ENCODE assay signal across 14 cellular contexts in the genomic region with DNA sequence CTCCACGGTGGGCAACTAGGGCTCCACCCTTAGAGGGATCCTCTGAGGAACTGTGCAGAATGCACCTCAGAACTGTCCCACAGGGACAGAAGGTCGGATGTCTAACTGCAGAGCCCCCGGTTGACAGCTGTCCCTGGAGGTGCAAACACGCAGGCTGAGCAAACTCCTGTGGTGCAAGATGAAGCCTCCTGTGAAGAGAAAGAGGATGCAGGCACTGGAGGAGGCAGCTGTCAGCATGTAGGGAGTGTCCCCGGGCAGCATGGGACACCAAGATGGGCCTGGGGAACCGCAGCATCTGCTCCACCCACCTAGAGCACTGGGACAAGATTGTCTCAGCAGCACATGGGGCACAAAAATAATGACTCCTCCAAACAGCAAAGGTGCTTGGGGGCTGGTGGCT.
"Had no signal": no experiment of that assay in that cellular context is flagged by ENCODE, and none has a peak within 500 bp of the region (broad histone marks: within the 10 kb centered on the region; RNA-seq: fewer than 3 reads in every experiment).

No MANE protein-coding gene starts in this region.

- H3K4me3 Mint-ChIP-seq: activated CD8-positive, alpha-beta memory T cell treated with anti-CD3 and anti-CD28 coated beads, Interleukin-2, amount 10 ng/mL, durations not matched to agents 7 days and 5 days; activated naive CD4-positive, alpha-beta T cell treated with anti-CD3 and anti-CD28 coated beads, Interleukin-2, amount 50 U/mL, for 24 hours; activated T-cell treated with anti-CD3 and anti-CD28 coated beads, Interleukin-2, amount 50 U/mL, for 24 hours; dendritic cell treated with granulocyte-macrophage colony-stimulating factor and Interleukin-4, amounts not matched to agents 40 ng/mL and 50 ng/mL, for 4 days; endodermal cell; neural crest cell had no signal

- ATAC-seq: activated CD8-positive, alpha-beta memory T cell treated with anti-CD3 and anti-CD28 coated beads, Interleukin-2, amount 10 ng/mL, durations not matched to agents 7 days and 5 days; body of pancreas had no signal

- H3K9me3 ChIP-seq: body of pancreas had no signal

- H3K4me3 ChIP-seq: body of pancreas had no signal

- DNase-seq: activated CD4-positive, alpha-beta T cell treated with anti-CD3 and anti-CD28 coated beads, Interleukin-2, amount 50 U/mL, for 4 hours; activated CD4-positive, CD25-positive, alpha-beta regulatory T cell treated with anti-CD3 and anti-CD28 coated beads, Interleukin-2, amount 50 U/mL, for 72 hours; activated CD8-positive, alpha-beta memory T cell treated with anti-CD3 and anti-CD28 coated beads, Interleukin-2, amount 10 ng/mL, durations not matched to agents 7 days and 5 days; activated effector memory CD4-positive, alpha-beta T cell treated with Interleukin-2 at 50 U/mL for 16 hours; activated T-cell treated with anti-CD3 and anti-CD28 coated beads, Interleukin-2, amount 50 U/mL, for 24 hours; body of pancreas; endodermal cell; hippocampal formation; kidney glomerular epithelial cell; stimulated activated CD4-positive, alpha-beta T cell treated with anti-CD3 and anti-CD28 coated beads, Interleukin-15, amount 100 ng/mL, for 24 hours; stimulated activated CD4-positive, alpha-beta T cell treated with anti-CD3 and anti-CD28 coated beads, Interleukin-4, amount 100 ng/mL, for 24 hours had no signal

- H3K4me1 ChIP-seq: body of pancreas had no signal

- H3K9me3 Mint-ChIP-seq: activated naive CD4-positive, alpha-beta T cell treated with anti-CD3 and anti-CD28 coated beads, Interleukin-2, amount 50 U/mL, for 24 hours; activated T-cell treated with anti-CD3 and anti-CD28 coated beads, Interleukin-2, amount 50 U/mL, for 24 hours; dendritic cell treated with granulocyte-macrophage colony-stimulating factor and Interleukin-4, amounts not matched to agents 40 ng/mL and 50 ng/mL, for 4 days had no signal

- H3K27ac ChIP-seq: body of pancreas had no signal

- H3K4me1 Mint-ChIP-seq: endodermal cell had no signal

- H3K27ac Mint-ChIP-seq: activated CD8-positive, alpha-beta memory T cell treated with anti-CD3 and anti-CD28 coated beads, Interleukin-2, amount 10 ng/mL, durations not matched to agents 7 days and 5 days; activated naive CD4-positive, alpha-beta T cell treated with anti-CD3 and anti-CD28 coated beads, Interleukin-2, amount 50 U/mL, for 24 hours; activated T-cell treated with anti-CD3 and anti-CD28 coated beads, Interleukin-2, amount 50 U/mL, for 24 hours; dendritic cell treated with granulocyte-macrophage colony-stimulating factor and Interleukin-4, amounts not matched to agents 40 ng/mL and 50 ng/mL, for 4 days; endodermal cell had no signal

- H3K27me3 ChIP-seq: body of pancreas had no signal

- H3K36me3 Mint-ChIP-seq: activated CD8-positive, alpha-beta memory T cell treated with anti-CD3 and anti-CD28 coated beads, Interleukin-2, amount 10 ng/mL, durations not matched to agents 7 days and 5 days; activated naive CD4-positive, alpha-beta T cell treated with anti-CD3 and anti-CD28 coated beads, Interleukin-2, amount 50 U/mL, for 24 hours had no signal
